ENCODE assay signal across 15 cellular contexts in genomic region chr14:50173891-50174290, GRCh38. TPM values are rescaled to one million over a fixed set of nuclear protein-coding genes. Genes with fewer than 3 reads are reported as not detected.
A peak's percentile ranks its signal among the peaks of the same experiment; 100 is the strongest.
DNase-seq lines count a peak whose midpoint lies in the region; ATAC-seq, FAIRE-seq and TF ChIP-seq lines count a peak whose summit lies in the region.
"Had no signal": no experiment of that assay in that cellular context is flagged by ENCODE, and none has a peak within 500 bp of the region (broad histone marks: within the 10 kb centered on the region; RNA-seq: fewer than 3 reads in every experiment).

No MANE protein-coding gene starts in this region.

- no peaks in the 10 kb centered on the region for H4K20me1 ChIP-seq in astrocyte (ENCODE audit: insufficient read depth, low read length)

- no peak for FAIRE-seq in astrocyte (lab: Jason Lieb, UNC)
- FAIRE-seq: HepG2 had no signal

- H3K4me2 ChIP-seq in astrocyte (ENCODE audit: low read length) (no peak overlapping the region), mesenchymal stem cell (ENCODE audit: low read length, poor library complexity, severe bottlenecking) (no peak overlapping the region)

- H3K18ac ChIP-seq in mesenchymal stem cell (ENCODE audit: low read depth in 1 of 2, low read length in 2 of 2): no peak overlapping the region

- H2AK5ac ChIP-seq in mesenchymal stem cell (ENCODE audit: low read length, severe bottlenecking): no peak overlapping the region

- H3K9me3 Mint-ChIP-seq in astrocyte (ENCODE audit: unreplicated experiment): no peaks in the 10 kb centered on the region
- H3K9me3 Mint-ChIP-seq: CD8-positive, alpha-beta memory T cell had no signal

- H2BK120ac ChIP-seq in mesenchymal stem cell (ENCODE audit: low read depth, low read length): no peak overlapping the region

- no peak overlapping the region for H4K8ac ChIP-seq in mesenchymal stem cell (ENCODE audit: low read length)

- H2AFZ ChIP-seq in astrocyte (ENCODE audit: low read depth, low read length): no peak overlapping the region
- no peak overlapping the region for H2AFZ ChIP-seq in mesenchymal stem cell (ENCODE audit: low read depth, low read length)

- no peaks in the 10 kb centered on the region for H3K27me3 Mint-ChIP-seq in astrocyte (ENCODE audit: low read depth, unreplicated experiment)
- H3K27me3 Mint-ChIP-seq: CD8-positive, alpha-beta memory T cell had no signal

- H3K23ac ChIP-seq in mesenchymal stem cell (ENCODE audit: low read length in 2 of 2): no peak overlapping the region

- no peak overlapping the region for H4K91ac ChIP-seq in mesenchymal stem cell (ENCODE audit: low read length)

- H3K14ac ChIP-seq in mesenchymal stem cell (ENCODE audit: low read length in 2 of 2): no peak overlapping the region

- H3K4me3 ChIP-seq in astrocyte (ENCODE audit: insufficient read depth, low read depth, low read length): no peak overlapping the region
- H3K4me3 ChIP-seq in mesenchymal stem cell (ENCODE audit: insufficient read depth in 1 of 2, low read depth in 1 of 2, low read length in 2 of 2): no peak overlapping the region

- no peak overlapping the region for H3K27ac Mint-ChIP-seq in astrocyte (ENCODE audit: unreplicated experiment)
- H3K27ac Mint-ChIP-seq: CD8-positive, alpha-beta memory T cell had no signal

- no peak overlapping the region for H3K27ac ChIP-seq in astrocyte (ENCODE audit: low read depth, low read length)
- no peak overlapping the region for H3K27ac ChIP-seq in mesenchymal stem cell (ENCODE audit: low read length, poor library complexity, severe bottlenecking)

- no peaks in the 10 kb centered on the region for H3K79me1 ChIP-seq in mesenchymal stem cell (replicated peaks; ENCODE audit: low read length, poor library complexity, severe bottlenecking)

- ATAC-seq in GM21786 (IDR thresholded peaks at IDR 0.05; ENCODE audit: unreplicated experiment): no peak
- ATAC-seq: HepG2 had no signal

- H3K9ac ChIP-seq in astrocyte (ENCODE audit: low read length) (no peak overlapping the region), mesenchymal stem cell (ENCODE audit: low read length) (no peak overlapping the region)

- H2BK12ac ChIP-seq in mesenchymal stem cell (ENCODE audit: low read length in 2 of 2): no peak overlapping the region

- peaks cover 7% of the 10 kb centered on the region for H3K36me3 Mint-ChIP-seq in astrocyte (ENCODE audit: low read depth, unreplicated experiment)

- H3K27me3 ChIP-seq in astrocyte (ENCODE audit: insufficient read depth, low read length) (no peaks in the 10 kb centered on the region), mesenchymal stem cell (ENCODE audit: control insufficient read depth in 1 of 2, insufficient read depth in 1 of 2, low read length in 2 of 2) (no peaks in the 10 kb centered on the region)

- H3K36me3 ChIP-seq in astrocyte (ENCODE audit: insufficient read depth, low read length) (peaks cover 5% of the 10 kb centered on the region), mesenchymal stem cell (ENCODE audit: control insufficient read depth in 1 of 2, insufficient read depth in 2 of 2, low read depth in 1 of 2, low read length in 2 of 2) (peaks cover 7 to 39% of the 10 kb centered on the region in 2 experiments)

- no peak overlapping the region for H2BK15ac ChIP-seq in mesenchymal stem cell (ENCODE audit: low read depth, poor library complexity, severe bottlenecking)

- H2BK5ac ChIP-seq in mesenchymal stem cell (ENCODE audit: low read depth, low read length, poor library complexity, severe bottlenecking): no peak overlapping the region

- H3K4me1 ChIP-seq in astrocyte (ENCODE audit: insufficient read depth, low read length) (no peaks in the 10 kb centered on the region), mesenchymal stem cell (ENCODE audit: control insufficient read depth, insufficient read depth, low read depth, low read length) (no peaks in the 10 kb centered on the region)

- H3K9me3 ChIP-seq in astrocyte (ENCODE audit: insufficient read depth, low read depth, low read length): no peaks in the 10 kb centered on the region
- no peaks in the 10 kb centered on the region for H3K9me3 ChIP-seq in mesenchymal stem cell (ENCODE audit: control insufficient read depth, low read length)

- H3K4me1 Mint-ChIP-seq in astrocyte (ENCODE audit: low read depth, unreplicated experiment): no peaks in the 10 kb centered on the region
- H3K4me1 Mint-ChIP-seq: CD8-positive, alpha-beta memory T cell had no signal

- DNase-seq in ELR (ENCODE audit: low read depth) (peak; percentile 5), LHCN-M2 (ENCODE audit: low read depth) (peak; percentile 17), astrocyte (ENCODE audit: low read depth) (peak; percentile 36), mesenchymal stem cell (peak; percentile 10), NCI-H2107 treated with DMSO at 0.1 percent for 48 hours (lab: John Stamatoyannopoulos, UW; ENCODE audit: unreplicated experiment) (no peak), DMS 273 treated with DMSO at 0.1 percent for 48 hours (lab: John Stamatoyannopoulos, UW) (no peak)
- DNase-seq: ACHN; CD8-positive, alpha-beta memory T cell; H7; NCI-H146; NCI-H446; NCI-H748 treated with DMSO at 0.1 percent for 48 hours; SHP77 had no signal

- no peak overlapping the region for H3K4me3 Mint-ChIP-seq in astrocyte (ENCODE audit: unreplicated experiment)
- H3K4me3 Mint-ChIP-seq: CD8-positive, alpha-beta memory T cell had no signal

- TF ChIP-seq CTCF in astrocyte (IDR thresholded peaks at IDR 0.05; ENCODE audit: insufficient read depth, low read depth, low read length): no peak

- no peaks in the 10 kb centered on the region for H3K79me2 ChIP-seq in astrocyte (ENCODE audit: insufficient read depth, low read length)

- no peak overlapping the region for H3K4ac ChIP-seq in mesenchymal stem cell (ENCODE audit: low read depth in 1 of 2, low read length in 2 of 2)

RNA-seq across cellular contexts. Expression of gene SOS2, which starts 57.5 kb away (rescaled TPM):
- total RNA-seq in LHCN-M2 (2014; rRNA removed) (21.1 and 23.0 TPM in 2 replicates), astrocyte (18.3 and 19.9 TPM in 2 replicates)
- polyA plus RNA-seq in LHCN-M2 (2012): 5.8 TPM
- 15.1 TPM for polyA plus RNA-seq in mesenchymal stem cell (2013, experiment 1 of 2)
- polyA plus RNA-seq in mesenchymal stem cell (2013, experiment 2 of 2): 15.7 TPM

RNA-seq across cellular contexts. Expression of gene VCPKMT, which starts 57.5 kb away (rescaled TPM):
- total RNA-seq in LHCN-M2 (2014; rRNA removed): 8.3 and 8.4 TPM in 2 replicates
- 2.4 TPM for polyA plus RNA-seq in LHCN-M2 (2012)
- 8.0 and 11.9 TPM in 2 replicates for total RNA-seq in astrocyte
- polyA plus RNA-seq in mesenchymal stem cell (2013, experiment 1 of 2): 6.8 TPM
- polyA plus RNA-seq in mesenchymal stem cell (2013, experiment 2 of 2): 6.8 TPM

Comparison
In these comparisons a context has a peak if more than half of its experiments do, and no peak if none do; other contexts are left out.
1. DNase-seq: peak in ELR (single experiment), LHCN-M2 (single experiment), astrocyte (single experiment) and mesenchymal stem cell (single experiment); none in NCI-H2107 treated with DMSO at 0.1 percent for 48 hours (single experiment) and DMS 273 treated with DMSO at 0.1 percent for 48 hours (single experiment).